ENCODE assay signal across 18 cellular contexts in genomic region chr4:145945431-145946155, GRCh38. TPM values are rescaled to one million over a fixed set of nuclear protein-coding genes. Genes with fewer than 3 reads are reported as not detected.
DNase-seq lines count a peak whose midpoint lies in the region; ATAC-seq, FAIRE-seq and TF ChIP-seq lines count a peak whose summit lies in the region.
"Had no signal": no experiment of that assay in that cellular context is flagged by ENCODE, and none has a peak within 500 bp of the region (broad histone marks: within the 10 kb centered on the region; RNA-seq: fewer than 3 reads in every experiment).

No MANE protein-coding gene starts in this region.

- no peaks in the 10 kb centered on the region for H3K4me1 ChIP-seq in small intestine (ENCODE audit: control insufficient read depth in 2 of 2, insufficient read depth in 1 of 2, low read depth in 1 of 2, low read length in 1 of 2)

- H3K9me3 ChIP-seq in small intestine (ENCODE audit: control insufficient read depth, low read depth), result no peaks in the 10 kb centered on the region
- H3K9me3 ChIP-seq: SJSA1 had no signal

- peak; percentile 28 for ATAC-seq in left colon

- H3K27me3 ChIP-seq in bronchial epithelial cell (ENCODE audit: control insufficient read depth, insufficient read depth, low read length), result no peaks in the 10 kb centered on the region
- H3K27me3 ChIP-seq in small intestine (ENCODE audit: control insufficient read depth in 2 of 2, insufficient read depth in 2 of 2, low read length in 2 of 2), result no peaks in the 10 kb centered on the region
- H3K27me3 ChIP-seq: SJSA1 had no signal

- H3K36me3 ChIP-seq in bronchial epithelial cell (ENCODE audit: control insufficient read depth, insufficient read depth, low read length) (no peaks in the 10 kb centered on the region), small intestine (ENCODE audit: control insufficient read depth in 2 of 2, insufficient read depth in 2 of 2, low read length in 2 of 2) (no peaks in the 10 kb centered on the region)
- H3K36me3 ChIP-seq: SJSA1 had no signal

- H3K4me3 ChIP-seq in LNCaP clone FGC (ENCODE audit: low read depth, low read length) (no peak overlapping the region), bronchial epithelial cell (ENCODE audit: low read depth, low read length) (no peak overlapping the region), small intestine (ENCODE audit: low read depth in 1 of 2, low read length in 2 of 2) (no peak overlapping the region)
- H3K4me3 ChIP-seq: SJSA1 had no signal

- TF ChIP-seq POLR2A in GM12891 (IDR thresholded peaks at IDR 0.05; ENCODE audit: low read depth, low read length), result no peak

- FAIRE-seq in GM12891 (lab: Jason Lieb, UNC), result peak; percentile 26
- peak; percentile 97 for FAIRE-seq in bronchial epithelial cell (lab: Jason Lieb, UNC)
- FAIRE-seq in small intestine (lab: Jason Lieb, UNC), result no peak

- TF ChIP-seq CTCF in LNCaP clone FGC (IDR thresholded peaks at IDR 0.05; ENCODE audit: control insufficient read depth, extremely low read depth, insufficient read depth), result no peak
- no peak for TF ChIP-seq CTCF in bronchial epithelial cell (IDR thresholded peaks at IDR 0.05; ENCODE audit: insufficient read depth, low read length, severe bottlenecking)

- 84 to 92% (median 91%) methylated on average over 2 of the region's 2 CpGs for WGBS in small intestine, 3 donors

- intact Hi-C loops in left colon (cut with DNase I, micrococcal nuclease), result no loop called here

- H3K27ac ChIP-seq in small intestine (ENCODE audit: low read depth in 1 of 2, low read length in 1 of 2), result no peak overlapping the region
- H3K27ac ChIP-seq: SJSA1 had no signal

- DNase-seq in GM12891 (ENCODE audit: insufficient read length, low spot score) (no peak), LNCaP clone FGC (ENCODE audit: low read depth) (peak; percentile 46), bronchial epithelial cell (ENCODE audit: low read depth) (peak; percentile 90), left colon (no peak), AG20443 (ENCODE audit: low spot score) (no peak), small intestine (no peak), hippocampal formation (lab: John Stamatoyannopoulos, UW) (no peak)
- DNase-seq in central memory CD4-positive, alpha-beta T cell, result no peak
- DNase-seq: Calu3; CD4-positive, alpha-beta T cell; DND-41; Kasumi-1; MV-4-11; NCI-H1417 treated with DMSO at 0.1 percent for 48 hours; NCI-H2029; NCI-H510A treated with DMSO at 0.1 percent for 48 hours; RPMI8226 had no signal

TF ChIP-seq in GM12891, 5 proteins besides CTCF, POLR2A, EP300 and RAD21:
- no peak for TF ChIP-seq POU2F2 (IDR thresholded peaks at IDR 0.05; ENCODE audit: low read depth, low read length)
- no peak for TF ChIP-seq TAF1 (IDR thresholded peaks at IDR 0.05; ENCODE audit: low read depth, low read length)
- TF ChIP-seq PAX5 (IDR thresholded peaks at IDR 0.05; ENCODE audit: insufficient read depth, low read length, severe bottlenecking), result no peak
- no peak for TF ChIP-seq SPI1 (IDR thresholded peaks at IDR 0.05; ENCODE audit: low read depth, low read length)
- no peak for TF ChIP-seq POLR2AphosphoS5 (IDR thresholded peaks at IDR 0.05; ENCODE audit: low read depth, low read length)

RNA-seq across cellular contexts. Expression of gene ZNF827, which starts 7.0 kb away (rescaled TPM):
- polyA plus RNA-seq in GM12891 (2012; ENCODE audit: low read depth, missing spikeins), result 9.4 TPM
- total RNA-seq in bronchial epithelial cell (2.1 and 3.5 TPM in 2 replicates), left colon (10 to 100 TPM; 21.0 to 29.4 TPM)
- polyA plus RNA-seq in small intestine, result 1 to 10 TPM; 3.5 to 7.8 (median 7.1) TPM

Comparison
In these comparisons a context has a peak if more than half of its experiments do, and no peak if none do; other contexts are left out.
1. DNase-seq: peak in LNCaP clone FGC (single experiment) and bronchial epithelial cell (single experiment); none in GM12891 (single experiment), left colon (0 of 2), AG20443 (single experiment), small intestine (single experiment), hippocampal formation (0 of 2) and central memory CD4-positive, alpha-beta T cell (single experiment).